Comparison of ENCODE assay signal across 1 cellular context in genomic region chr5:56358703-56359428, GRCh38.
TF ChIP-seq lines count a peak whose summit lies in the region.

No MANE protein-coding gene starts in this region.

TF ChIP-seq in HepG2, 621 proteins besides CTCF, POLR2A, EP300 and RAD21 (continued from another document):
- no peak for TF ChIP-seq ZNF282 (IDR thresholded peaks at IDR 0.05; ENCODE audit: partially characterized antibody)
- peak; percentile 26; the same call in 1 of the 2 replicates for TF ChIP-seq REPIN1 (CRISPR knock-in tag; IDR thresholded peaks at IDR 0.05; ENCODE audit: borderline replicate concordance, low read depth)
- TF ChIP-seq, protein P1, sequence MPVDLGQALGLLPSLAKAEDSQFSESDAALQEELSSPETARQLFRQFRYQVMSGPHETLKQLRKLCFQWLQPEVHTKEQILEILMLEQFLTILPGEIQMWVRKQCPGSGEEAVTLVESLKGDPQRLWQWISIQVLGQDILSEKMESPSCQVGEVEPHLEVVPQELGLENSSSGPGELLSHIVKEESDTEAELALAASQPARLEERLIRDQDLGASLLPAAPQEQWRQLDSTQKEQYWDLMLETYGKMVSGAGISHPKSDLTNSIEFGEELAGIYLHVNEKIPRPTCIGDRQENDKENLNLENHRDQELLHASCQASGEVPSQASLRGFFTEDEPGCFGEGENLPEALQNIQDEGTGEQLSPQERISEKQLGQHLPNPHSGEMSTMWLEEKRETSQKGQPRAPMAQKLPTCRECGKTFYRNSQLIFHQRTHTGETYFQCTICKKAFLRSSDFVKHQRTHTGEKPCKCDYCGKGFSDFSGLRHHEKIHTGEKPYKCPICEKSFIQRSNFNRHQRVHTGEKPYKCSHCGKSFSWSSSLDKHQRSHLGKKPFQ (CRISPR knock-in tag; IDR thresholded peaks at IDR 0.05; ENCODE audit: insufficient replicate concordance) = no peak
- peak; percentile 65; the same call in 1 of the 2 replicates for TF ChIP-seq ZNF792 (CRISPR knock-in tag; IDR thresholded peaks at IDR 0.05)
- TF ChIP-seq KDM6A (CRISPR knock-in tag; IDR thresholded peaks at IDR 0.05; ENCODE audit: low read depth) = peak; percentile 93
- no peak for TF ChIP-seq PAF1 (CRISPR knock-in tag; IDR thresholded peaks at IDR 0.05)
- no peak for TF ChIP-seq TOE1 (CRISPR knock-in tag; IDR thresholded peaks at IDR 0.05)
- TF ChIP-seq ZNF121 (CRISPR knock-in tag; IDR thresholded peaks at IDR 0.05) = peak; percentile 79; the same call in 1 of the 2 replicates
- no peak for TF ChIP-seq SOX6 (IDR thresholded peaks at IDR 0.05)
- peak; percentile 98 for TF ChIP-seq SOX6 (CRISPR knock-in tag; IDR thresholded peaks at IDR 0.05)
- peak; percentile 79 for TF ChIP-seq ZMYM4 (CRISPR knock-in tag; IDR thresholded peaks at IDR 0.05)
- TF ChIP-seq RXRA (CRISPR knock-in tag; IDR thresholded peaks at IDR 0.05) = peak; percentile 88
- no peak for TF ChIP-seq HOXA9 (CRISPR knock-in tag; IDR thresholded peaks at IDR 0.05; ENCODE audit: borderline replicate concordance)
- peak; percentile 37; the same call in 1 of the 2 replicates for TF ChIP-seq ZNF770 (CRISPR knock-in tag; IDR thresholded peaks at IDR 0.05)
- peak; percentile 67; the same call in 1 of the 2 replicates for TF ChIP-seq TARDBP (CRISPR knock-in tag; IDR thresholded peaks at IDR 0.05)
- TF ChIP-seq ZNF44 (CRISPR knock-in tag; IDR thresholded peaks at IDR 0.05) = peak; percentile 12; the same call in 1 of the 2 replicates
- no peak for TF ChIP-seq ZNF670 (CRISPR knock-in tag; IDR thresholded peaks at IDR 0.05; ENCODE audit: borderline replicate concordance)
- TF ChIP-seq FOXO1 (CRISPR knock-in tag; IDR thresholded peaks at IDR 0.05) = peak; percentile 55
- no peak for TF ChIP-seq THAP7 (CRISPR knock-in tag; IDR thresholded peaks at IDR 0.05)
- TF ChIP-seq ZEB1 (IDR thresholded peaks at IDR 0.05; ENCODE audit: insufficient replicate concordance, low read depth) = peak; percentile 69
- TF ChIP-seq HOXA5 (CRISPR knock-in tag; IDR thresholded peaks at IDR 0.05) = peak; percentile 62; the same call in 1 of the 2 replicates
- TF ChIP-seq HDAC1 (CRISPR knock-in tag; IDR thresholded peaks at IDR 0.05) = peak; percentile 84
- no peak for TF ChIP-seq ZNF564 (CRISPR knock-in tag; IDR thresholded peaks at IDR 0.05)
- TF ChIP-seq CBX5 (CRISPR knock-in tag; IDR thresholded peaks at IDR 0.05; ENCODE audit: borderline replicate concordance) = peak; percentile 94; the same call in 1 of the 2 replicates
- TF ChIP-seq HNRNPK (IDR thresholded peaks at IDR 0.05; ENCODE audit: low read depth, low read length, poor library complexity, severe bottlenecking) = no peak
- no peak for TF ChIP-seq NONO (IDR thresholded peaks at IDR 0.05)
- peak; percentile 76 for TF ChIP-seq NONO (CRISPR knock-in tag; conservative IDR thresholded peaks at IDR 0.05)
- no peak for TF ChIP-seq ZBTB33 (CRISPR knock-in tag; IDR thresholded peaks at IDR 0.05)
- no peak for TF ChIP-seq ZKSCAN5 (CRISPR knock-in tag; IDR thresholded peaks at IDR 0.05)
- no peak for TF ChIP-seq RARG (CRISPR knock-in tag; IDR thresholded peaks at IDR 0.05; ENCODE audit: low read depth)
- TF ChIP-seq FOXK1 (CRISPR knock-in tag; IDR thresholded peaks at IDR 0.05; ENCODE audit: borderline replicate concordance, low read depth) = peak; percentile 75; the same call in 1 of the 2 replicates
- no peak for TF ChIP-seq HOXA7 (CRISPR knock-in tag; IDR thresholded peaks at IDR 0.05)
- no peak for TF ChIP-seq FOXO4 (CRISPR knock-in tag; conservative IDR thresholded peaks at IDR 0.05)
- no peak; the same call in 1 of the 2 replicates for TF ChIP-seq ZNF878 (CRISPR knock-in tag; IDR thresholded peaks at IDR 0.05)
- TF ChIP-seq RELA (CRISPR knock-in tag; IDR thresholded peaks at IDR 0.05) = peak; percentile 58; the same call in 1 of the 2 replicates
- TF ChIP-seq ZFX (CRISPR knock-in tag; IDR thresholded peaks at IDR 0.05; ENCODE audit: low read depth) = peak; percentile 83
- peak; percentile 51; the same call in 1 of the 2 replicates for TF ChIP-seq BHLHE40 (IDR thresholded peaks at IDR 0.05; ENCODE audit: low read length)
- TF ChIP-seq ZNF367 (CRISPR knock-in tag; IDR thresholded peaks at IDR 0.05; ENCODE audit: borderline replicate concordance) = no peak
- TF ChIP-seq, protein P2, sequence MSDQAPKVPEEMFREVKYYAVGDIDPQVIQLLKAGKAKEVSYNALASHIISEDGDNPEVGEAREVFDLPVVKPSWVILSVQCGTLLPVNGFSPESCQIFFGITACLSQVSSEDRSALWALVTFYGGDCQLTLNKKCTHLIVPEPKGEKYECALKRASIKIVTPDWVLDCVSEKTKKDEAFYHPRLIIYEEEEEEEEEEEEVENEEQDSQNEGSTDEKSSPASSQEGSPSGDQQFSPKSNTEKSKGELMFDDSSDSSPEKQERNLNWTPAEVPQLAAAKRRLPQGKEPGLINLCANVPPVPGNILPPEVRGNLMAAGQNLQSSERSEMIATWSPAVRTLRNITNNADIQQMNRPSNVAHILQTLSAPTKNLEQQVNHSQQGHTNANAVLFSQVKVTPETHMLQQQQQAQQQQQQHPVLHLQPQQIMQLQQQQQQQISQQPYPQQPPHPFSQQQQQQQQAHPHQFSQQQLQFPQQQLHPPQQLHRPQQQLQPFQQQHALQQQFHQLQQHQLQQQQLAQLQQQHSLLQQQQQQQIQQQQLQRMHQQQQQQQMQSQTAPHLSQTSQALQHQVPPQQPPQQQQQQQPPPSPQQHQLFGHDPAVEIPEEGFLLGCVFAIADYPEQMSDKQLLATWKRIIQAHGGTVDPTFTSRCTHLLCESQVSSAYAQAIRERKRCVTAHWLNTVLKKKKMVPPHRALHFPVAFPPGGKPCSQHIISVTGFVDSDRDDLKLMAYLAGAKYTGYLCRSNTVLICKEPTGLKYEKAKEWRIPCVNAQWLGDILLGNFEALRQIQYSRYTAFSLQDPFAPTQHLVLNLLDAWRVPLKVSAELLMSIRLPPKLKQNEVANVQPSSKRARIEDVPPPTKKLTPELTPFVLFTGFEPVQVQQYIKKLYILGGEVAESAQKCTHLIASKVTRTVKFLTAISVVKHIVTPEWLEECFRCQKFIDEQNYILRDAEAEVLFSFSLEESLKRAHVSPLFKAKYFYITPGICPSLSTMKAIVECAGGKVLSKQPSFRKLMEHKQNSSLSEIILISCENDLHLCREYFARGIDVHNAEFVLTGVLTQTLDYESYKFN (CRISPR knock-in tag; conservative IDR thresholded peaks at IDR 0.05) = peak; percentile 98
- TF ChIP-seq HNF4G (IDR thresholded peaks at IDR 0.05; ENCODE audit: borderline replicate concordance, low read depth, low read length) = peak; percentile 92
- TF ChIP-seq HNF4G (CRISPR knock-in tag; IDR thresholded peaks at IDR 0.05; ENCODE audit: borderline replicate concordance, low read depth) = peak; percentile 84; the same call in 1 of the 2 replicates
- TF ChIP-seq TRIM24 (CRISPR knock-in tag; IDR thresholded peaks at IDR 0.05) = no peak
- TF ChIP-seq RAD51 (IDR thresholded peaks at IDR 0.05; ENCODE audit: borderline replicate concordance) = no peak
- peak; percentile 64; the same call in 1 of the 2 replicates for TF ChIP-seq SP4 (CRISPR knock-in tag; IDR thresholded peaks at IDR 0.05)
- TF ChIP-seq ZNF709 (CRISPR knock-in tag; IDR thresholded peaks at IDR 0.05) = peak; percentile 82
- TF ChIP-seq MAFF (IDR thresholded peaks at IDR 0.05; ENCODE audit: low read depth, low read length) = peak; percentile 81
- no peak for TF ChIP-seq ZNF597 (CRISPR knock-in tag; IDR thresholded peaks at IDR 0.05)
- TF ChIP-seq, protein P3, sequence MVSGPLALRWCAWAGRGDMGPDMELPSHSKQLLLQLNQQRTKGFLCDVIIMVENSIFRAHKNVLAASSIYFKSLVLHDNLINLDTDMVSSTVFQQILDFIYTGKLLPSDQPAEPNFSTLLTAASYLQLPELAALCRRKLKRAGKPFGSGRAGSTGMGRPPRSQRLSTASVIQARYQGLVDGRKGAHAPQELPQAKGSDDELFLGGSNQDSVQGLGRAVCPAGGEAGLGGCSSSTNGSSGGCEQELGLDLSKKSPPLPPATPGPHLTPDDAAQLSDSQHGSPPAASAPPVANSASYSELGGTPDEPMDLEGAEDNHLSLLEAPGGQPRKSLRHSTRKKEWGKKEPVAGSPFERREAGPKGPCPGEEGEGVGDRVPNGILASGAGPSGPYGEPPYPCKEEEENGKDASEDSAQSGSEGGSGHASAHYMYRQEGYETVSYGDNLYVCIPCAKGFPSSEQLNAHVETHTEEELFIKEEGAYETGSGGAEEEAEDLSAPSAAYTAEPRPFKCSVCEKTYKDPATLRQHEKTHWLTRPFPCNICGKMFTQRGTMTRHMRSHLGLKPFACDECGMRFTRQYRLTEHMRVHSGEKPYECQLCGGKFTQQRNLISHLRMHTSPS (CRISPR knock-in tag; IDR thresholded peaks at IDR 0.05; ENCODE audit: low read depth) = no peak; the same call in 1 of the 2 replicates
- TF ChIP-seq GABPB1 (CRISPR knock-in tag; IDR thresholded peaks at IDR 0.05) = no peak
TF ChIP-seq in HepG2: peak in this region for 252.
